In genomic region chr17:73309727-73310555, GRCh38 we compare ENCODE assay signal across 1 cellular context.
TF ChIP-seq lines count a peak whose summit lies in the region.

No MANE protein-coding gene starts in this region.

TF ChIP-seq in HepG2, 621 proteins besides CTCF, POLR2A, EP300 and RAD21 (continued from another document and continues in another):
- TF ChIP-seq ZNF414 (CRISPR knock-in tag; IDR thresholded peaks at IDR 0.05), result no peak
- no peak for TF ChIP-seq ZNF264 (CRISPR knock-in tag; IDR thresholded peaks at IDR 0.05)
- peak; percentile 34 for TF ChIP-seq MED8 (CRISPR knock-in tag; IDR thresholded peaks at IDR 0.05; ENCODE audit: insufficient replicate concordance)
- TF ChIP-seq PHF8 (CRISPR knock-in tag; IDR thresholded peaks at IDR 0.05), result no peak; the same call in 1 of the 2 replicates
- TF ChIP-seq ZNF780A (CRISPR knock-in tag; IDR thresholded peaks at IDR 0.05), result 0 out of 2 replicates have a peak, but pooled peaks have one; percentile 18
- TF ChIP-seq HMG20A (CRISPR knock-in tag; IDR thresholded peaks at IDR 0.05; ENCODE audit: borderline replicate concordance), result no peak
- no peak for TF ChIP-seq ZBTB7B (CRISPR knock-in tag; IDR thresholded peaks at IDR 0.05)
- no peak for TF ChIP-seq HDAC1 (CRISPR knock-in tag; IDR thresholded peaks at IDR 0.05)
- TF ChIP-seq KMT2B (CRISPR knock-in tag; IDR thresholded peaks at IDR 0.05), result no peak
- 0 out of 2 replicates have a peak, but pooled peaks have one; percentile 37 for TF ChIP-seq XBP1 (CRISPR knock-in tag; IDR thresholded peaks at IDR 0.05)
- 0 out of 2 replicates have a peak, but pooled peaks have one; percentile 27 for TF ChIP-seq NCOA1 (CRISPR knock-in tag; IDR thresholded peaks at IDR 0.05)
- TF ChIP-seq HDAC2 (CRISPR knock-in tag; IDR thresholded peaks at IDR 0.05), result no peak
- TF ChIP-seq ZNF572 (CRISPR knock-in tag; IDR thresholded peaks at IDR 0.05), result no peak
- TF ChIP-seq ARNT2 (CRISPR knock-in tag; IDR thresholded peaks at IDR 0.05; ENCODE audit: low read depth), result no peak; the same call in 1 of the 2 replicates
- no peak for TF ChIP-seq ZNF710 (CRISPR knock-in tag; IDR thresholded peaks at IDR 0.05; ENCODE audit: borderline replicate concordance)
- TF ChIP-seq CEBPB (IDR thresholded peaks at IDR 0.05; ENCODE audit: borderline replicate concordance, low read depth, low read length), result no peak
- 0 out of 2 replicates have a peak, but pooled peaks have one; percentile 26 for TF ChIP-seq MEF2D (CRISPR knock-in tag; IDR thresholded peaks at IDR 0.05)
- TF ChIP-seq ZNF776 (CRISPR knock-in tag; IDR thresholded peaks at IDR 0.05), result no peak
- no peak for TF ChIP-seq HNF1B (CRISPR knock-in tag; IDR thresholded peaks at IDR 0.05)
- TF ChIP-seq SP5 (CRISPR knock-in tag; IDR thresholded peaks at IDR 0.05; ENCODE audit: borderline replicate concordance, low read depth), result no peak
- TF ChIP-seq ZFP36 (IDR thresholded peaks at IDR 0.05; ENCODE audit: borderline replicate concordance, low read depth, low read length, partially characterized antibody), result no peak
- TF ChIP-seq ZNF510 (CRISPR knock-in tag; IDR thresholded peaks at IDR 0.05; ENCODE audit: low read depth), result no peak
- TF ChIP-seq POLR2AphosphoS2 (IDR thresholded peaks at IDR 0.05; ENCODE audit: low read depth, low read length), result no peak
- TF ChIP-seq ZNF318 (CRISPR knock-in tag; IDR thresholded peaks at IDR 0.05), result no peak
- TF ChIP-seq HMGXB3 (CRISPR knock-in tag; IDR thresholded peaks at IDR 0.05; ENCODE audit: borderline replicate concordance), result no peak
- no peak for TF ChIP-seq REXO4 (CRISPR knock-in tag; IDR thresholded peaks at IDR 0.05; ENCODE audit: borderline replicate concordance)
- 0 out of 2 replicates have a peak, but pooled peaks have one; percentile 8 for TF ChIP-seq MXD1 (CRISPR knock-in tag; IDR thresholded peaks at IDR 0.05)
- TF ChIP-seq ELF4 (CRISPR knock-in tag; IDR thresholded peaks at IDR 0.05; ENCODE audit: borderline replicate concordance), result no peak
- no peak for TF ChIP-seq ZNF609 (CRISPR knock-in tag; IDR thresholded peaks at IDR 0.05; ENCODE audit: borderline replicate concordance)
- TF ChIP-seq SETDB1 (CRISPR knock-in tag; IDR thresholded peaks at IDR 0.05; ENCODE audit: borderline replicate concordance), result no peak
- no peak for TF ChIP-seq ZNF326 (CRISPR knock-in tag; IDR thresholded peaks at IDR 0.05; ENCODE audit: borderline replicate concordance)
- TF ChIP-seq ZMAT3 (CRISPR knock-in tag; conservative IDR thresholded peaks at IDR 0.05), result no peak; the same call in 1 of the 2 replicates
- TF ChIP-seq ZNF75D (CRISPR knock-in tag; IDR thresholded peaks at IDR 0.05; ENCODE audit: borderline replicate concordance), result no peak
- no peak for TF ChIP-seq ZNF891 (CRISPR knock-in tag; IDR thresholded peaks at IDR 0.05)
